Comparison of ENCODE assay signal across 11 cellular contexts in the genomic region with DNA sequence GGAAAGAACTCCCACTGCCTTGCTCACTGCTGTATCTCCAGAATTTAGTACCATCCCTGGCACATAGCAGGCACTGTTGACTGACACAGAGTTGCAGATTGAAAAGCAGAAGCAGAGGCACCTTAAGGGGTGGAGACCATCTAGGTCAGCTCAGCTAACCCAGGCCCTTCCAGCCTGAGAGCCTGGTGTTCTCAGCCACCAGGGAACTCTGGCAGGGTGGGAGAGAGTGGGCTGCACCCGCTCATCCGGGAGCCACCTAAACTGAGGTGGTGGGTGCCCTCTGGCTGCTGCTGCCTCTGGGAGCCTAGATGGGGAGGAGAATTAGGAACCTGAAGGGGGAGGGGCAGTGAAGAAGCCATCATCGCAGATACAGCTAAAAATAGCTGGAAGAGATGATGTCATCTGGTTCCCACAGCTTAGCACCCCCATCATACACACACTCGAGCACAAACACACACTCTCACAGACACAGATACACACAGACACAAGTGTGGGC. TPM values are rescaled to one million over a fixed set of nuclear protein-coding genes. Genes with fewer than 3 reads are reported as not detected.
A peak's percentile ranks its signal among the peaks of the same experiment; 100 is the strongest.
DNase-seq lines count a peak whose midpoint lies in the region; ATAC-seq, FAIRE-seq and TF ChIP-seq lines count a peak whose summit lies in the region.
"Had no signal": no experiment of that assay in that cellular context is flagged by ENCODE, and none has a peak within 500 bp of the region (broad histone marks: within the 10 kb centered on the region; RNA-seq: fewer than 3 reads in every experiment).

No MANE protein-coding gene starts in this region.

- no peak overlapping the region for H3K4me3 ChIP-seq in fibroblast of mammary gland (ENCODE audit: control insufficient read depth, low read depth, low read length)

- CTCF ChIA-PET in activated naive CD4-positive, alpha-beta T cell treated with anti-CD3 and anti-CD28 coated beads for 36 hours (lab: Charles Lee) = interaction anchor here (1.5 kb wide), 1 partner anchor 137 kb away, joined by 5 read pairs; no protein-coding TSS in a partner anchor

- TF ChIP-seq CTCF in fibroblast of mammary gland (conservative IDR thresholded peaks at IDR 0.05; ENCODE audit: control insufficient read depth, insufficient read depth, low read depth, low read length) (no peak), D721Med (IDR thresholded peaks at IDR 0.05; ENCODE audit: insufficient read depth, missing control alignments) (no peak)

- H3K27ac Mint-ChIP-seq in activated naive CD4-positive, alpha-beta T cell treated with anti-CD3 and anti-CD28 coated beads for 36 hours = no peak overlapping the region
- H3K27ac Mint-ChIP-seq: type B pancreatic cell had no signal

- no peaks in the 10 kb centered on the region for H3K9me3 Mint-ChIP-seq in activated naive CD4-positive, alpha-beta T cell treated with anti-CD3 and anti-CD28 coated beads for 36 hours
- H3K9me3 Mint-ChIP-seq: type B pancreatic cell had no signal

- H3K4me1 Mint-ChIP-seq in activated naive CD4-positive, alpha-beta T cell treated with anti-CD3 and anti-CD28 coated beads for 36 hours (ENCODE audit: low read depth) = no peaks in the 10 kb centered on the region

- no peak for ATAC-seq in sciatic nerve

- peak; percentile 29 for DNase-seq in DMS 273 (lab: John Stamatoyannopoulos, UW; ENCODE audit: unreplicated experiment)
- no peak for DNase-seq in DMS 273 treated with DMSO at 0.1 percent for 48 hours (lab: John Stamatoyannopoulos, UW)
- peak; percentile 58 for DNase-seq in NCI-H510A treated with DMSO at 0.1 percent for 48 hours (lab: John Stamatoyannopoulos, UW)
- peak; percentile 48 for DNase-seq in fibroblast of mammary gland (ENCODE audit: low read depth)
- peak; percentile 47 for DNase-seq in sciatic nerve (ENCODE audit: low spot score)
- no peak for DNase-seq in globus pallidus (ENCODE audit: low spot score)
- DNase-seq in activated naive CD4-positive, alpha-beta T cell treated with anti-CD3 and anti-CD28 coated beads for 36 hours = no peak
- no peak for DNase-seq in D721Med (ENCODE audit: insufficient read length, low spot score)

- no peak overlapping the region for H3K4me3 Mint-ChIP-seq in activated naive CD4-positive, alpha-beta T cell treated with anti-CD3 and anti-CD28 coated beads for 36 hours
- H3K4me3 Mint-ChIP-seq: type B pancreatic cell had no signal

- FAIRE-seq in D721Med (lab: Jason Lieb, UNC) = no peak
- FAIRE-seq: A204.1, islet of Langerhans had no signal

- intact Hi-C loops in sciatic nerve (cut with DNase I) = no loop called here
- intact Hi-C loops in activated naive CD4-positive, alpha-beta T cell treated with anti-CD3 and anti-CD28 coated beads for 36 hours (cut with micrococcal nuclease) = no loop called here

- H3K36me3 Mint-ChIP-seq in activated naive CD4-positive, alpha-beta T cell treated with anti-CD3 and anti-CD28 coated beads for 36 hours (ENCODE audit: low read depth) = no peaks in the 10 kb centered on the region
- H3K36me3 Mint-ChIP-seq: type B pancreatic cell had no signal

- no peaks in the 10 kb centered on the region for H3K27me3 Mint-ChIP-seq in activated naive CD4-positive, alpha-beta T cell treated with anti-CD3 and anti-CD28 coated beads for 36 hours (ENCODE audit: low read depth)

RNA-seq across cellular contexts. Expression of a gene that starts 1.5 kb away (rescaled TPM):
- 4.2 TPM for total RNA-seq in sciatic nerve
- total RNA-seq in activated naive CD4-positive, alpha-beta T cell treated with anti-CD3 and anti-CD28 coated beads for 36 hours = not detected

RNA-seq across cellular contexts. Expression of a gene that starts 2.9 kb away (rescaled TPM):
- not detected for total RNA-seq in sciatic nerve
- not detected for total RNA-seq in activated naive CD4-positive, alpha-beta T cell treated with anti-CD3 and anti-CD28 coated beads for 36 hours

RNA-seq across cellular contexts. Expression of a gene that starts 24.8 kb away (rescaled TPM):
- 87.2 TPM for total RNA-seq in sciatic nerve
- total RNA-seq in activated naive CD4-positive, alpha-beta T cell treated with anti-CD3 and anti-CD28 coated beads for 36 hours = 10 to 100 TPM; 32.4 to 32.9 TPM

RNA-seq across cellular contexts. Expression of a gene that starts 29.7 kb away (rescaled TPM):
- total RNA-seq in sciatic nerve = 16.1 TPM
- total RNA-seq in activated naive CD4-positive, alpha-beta T cell treated with anti-CD3 and anti-CD28 coated beads for 36 hours = under 1 TPM; 0.21 to 0.25 TPM

RNA-seq across cellular contexts. Expression of a gene that starts 41.0 kb away (rescaled TPM):
- 53.5 TPM for total RNA-seq in sciatic nerve
- under 1 TPM; 0.45 to 0.49 TPM for total RNA-seq in activated naive CD4-positive, alpha-beta T cell treated with anti-CD3 and anti-CD28 coated beads for 36 hours

Comparison
In these comparisons a context has a peak if more than half of its experiments do, and no peak if none do; other contexts are left out.
1. DNase-seq: peak in DMS 273 (single experiment), NCI-H510A treated with DMSO at 0.1 percent for 48 hours (single experiment), fibroblast of mammary gland (single experiment) and sciatic nerve (single experiment); none in DMS 273 treated with DMSO at 0.1 percent for 48 hours (single experiment), globus pallidus (single experiment), activated naive CD4-positive, alpha-beta T cell treated with anti-CD3 and anti-CD28 coated beads for 36 hours (single experiment) and D721Med (single experiment).